ENCODE assay signal across 23 cellular contexts in the genomic region with DNA sequence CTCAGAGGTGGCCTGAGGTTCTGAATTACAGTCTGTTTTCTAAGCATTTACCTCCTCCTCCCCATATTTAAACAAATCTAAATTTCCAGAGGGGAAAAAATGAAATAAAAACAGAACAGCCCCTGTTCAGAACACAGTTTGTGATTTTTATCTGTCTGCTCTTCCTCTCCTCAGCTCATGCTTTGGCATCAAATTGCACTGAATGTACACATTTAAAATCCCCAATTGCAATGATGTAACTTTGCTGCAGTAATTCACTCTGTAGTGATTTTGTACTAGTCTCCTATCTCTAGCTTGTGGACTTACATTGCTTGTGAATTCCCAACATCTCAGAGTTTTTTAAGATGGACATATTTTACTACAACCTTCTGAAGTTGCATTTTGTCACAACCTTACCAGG.
DNase-seq lines count a peak whose midpoint lies in the region; ATAC-seq and TF ChIP-seq lines count a peak whose summit lies in the region.
"Had no signal": no experiment of that assay in that cellular context is flagged by ENCODE, and none has a peak within 500 bp of the region (broad histone marks: within the 10 kb centered on the region; RNA-seq: fewer than 3 reads in every experiment).

No MANE protein-coding gene starts in this region.

- no peaks in the 10 kb centered on the region for H3K79me1 ChIP-seq in IMR-90 (ENCODE audit: low read depth in 1 of 2, low read length in 2 of 2)

- no peak overlapping the region for H3K14ac ChIP-seq in IMR-90 (replicated peaks; ENCODE audit: low read depth, low read length)

- H2AFZ ChIP-seq in IMR-90 (replicated peaks; ENCODE audit: low read length, poor library complexity), result no peak overlapping the region

- H2BK120ac ChIP-seq in IMR-90 (ENCODE audit: low read depth, low read length), result no peak overlapping the region

- H4K5ac ChIP-seq in IMR-90 (ENCODE audit: low read depth, low read length), result no peak overlapping the region

- no peak for TF ChIP-seq POLR2A in IMR-90 (IDR thresholded peaks at IDR 0.05; ENCODE audit: low read depth, low read length)

- CTCF ChIA-PET in IMR-90 (lab: Yijun Ruan, JAX), result interaction anchor here (0.6 kb wide), 2 partner anchors 14 to 166 kb away, joined by 3 read pairs; no protein-coding TSS in a partner anchor
- CTCF ChIA-PET in activated CD4-positive, alpha-beta memory T cell treated with anti-CD3 and anti-CD28 coated beads for 36 hours (lab: Charles Lee), result no interaction called here

- no peak overlapping the region for H4K8ac ChIP-seq in IMR-90 (ENCODE audit: low read depth in 2 of 2, low read length in 2 of 2)

- TF ChIP-seq RAD21 in IMR-90 (IDR thresholded peaks at IDR 0.05; ENCODE audit: low read length), result no peak

- in situ Hi-C loops in IMR-90 (cut with MboI; ENCODE audit: low sequenced_read_pairs) (no loop called here), GM13977 (cut with MboI; ENCODE audit: low pct_unique_long_range_greater_than_20kb, low sequenced_read_pairs, unreplicated experiment) (no loop called here)

- no peak overlapping the region for H2BK15ac ChIP-seq in IMR-90 (ENCODE audit: low read depth, low read length)

- no peak overlapping the region for H3K4me3 ChIP-seq in IMR-90 (ENCODE audit: insufficient read depth, low read depth, low read length)
- no peak overlapping the region for H3K4me3 ChIP-seq in SJCRH30
- H3K4me3 ChIP-seq: SK-N-MC had no signal

- no peak overlapping the region for H2BK5ac ChIP-seq in IMR-90 (ENCODE audit: low read depth, low read length, poor library complexity, severe bottlenecking)

- H3K4ac ChIP-seq in IMR-90 (ENCODE audit: low read depth, low read length), result no peak overlapping the region

- H3K4me1 Mint-ChIP-seq in mesothelial cell of epicardium, result peaks cover 12% of the 10 kb centered on the region
- no peaks in the 10 kb centered on the region for H3K4me1 Mint-ChIP-seq in activated CD4-positive, alpha-beta memory T cell treated with anti-CD3 and anti-CD28 coated beads for 36 hours (ENCODE audit: low read depth)
- H3K4me1 Mint-ChIP-seq: B cell had no signal

- peak overlapping the region; percentile 9; the same call in 1 of the 2 replicates for H3K4me2 ChIP-seq in IMR-90 (ENCODE audit: low read depth, low read length)

- DNase-seq in IMR-90, result no peak
- peak in 1 of 2 experiments; percentile 33 for DNase-seq in SJCRH30
- no peak for DNase-seq in mesothelial cell of epicardium (ENCODE audit: low spot score in 2 of 2, unreplicated experiment in 2 of 2)
- no peak for DNase-seq in NCI-H1417 (lab: John Stamatoyannopoulos, UW)
- no peak for DNase-seq in activated CD4-positive, alpha-beta memory T cell treated with anti-CD3 and anti-CD28 coated beads for 36 hours
- DNase-seq in stimulated activated naive CD4-positive, alpha-beta T cell treated with Interleukin-2 at 50 U/mL for 16 hours (lab: John Stamatoyannopoulos, UW), result no peak
- no peak for DNase-seq in GM13977 (ENCODE audit: low spot score)
- DNase-seq: Caco-2; CD8-positive, alpha-beta T cell; GOT3; HCEC 1CT; Karpas-422; NCI-H1092; NCI-H1436; NCI-H187 treated with DMSO at 0.1 percent for 48 hours; NCI-H2227 treated with DMSO at 0.1 percent for 48 hours; NCI-H526 treated with DMSO at 0.1 percent for 48 hours; SHP77 had no signal

- H3K9me3 Mint-ChIP-seq in mesothelial cell of epicardium, result no peaks in the 10 kb centered on the region
- H3K9me3 Mint-ChIP-seq in activated CD4-positive, alpha-beta memory T cell treated with anti-CD3 and anti-CD28 coated beads for 36 hours, result peaks cover 8% of the 10 kb centered on the region

- H3K27ac Mint-ChIP-seq in mesothelial cell of epicardium, result peak overlapping the region; percentile 2
- H3K27ac Mint-ChIP-seq in activated CD4-positive, alpha-beta memory T cell treated with anti-CD3 and anti-CD28 coated beads for 36 hours, result no peak overlapping the region
- H3K27ac Mint-ChIP-seq: B cell; CD8-positive, alpha-beta T cell had no signal

- H3K23ac ChIP-seq in IMR-90 (ENCODE audit: low read depth, low read length), result no peak overlapping the region

- no peaks in the 10 kb centered on the region for H3K36me3 Mint-ChIP-seq in mesothelial cell of epicardium
- no peaks in the 10 kb centered on the region for H3K36me3 Mint-ChIP-seq in activated CD4-positive, alpha-beta memory T cell treated with anti-CD3 and anti-CD28 coated beads for 36 hours
- H3K36me3 Mint-ChIP-seq: CD8-positive, alpha-beta T cell had no signal

- H2AK5ac ChIP-seq in IMR-90 (ENCODE audit: low read depth, low read length), result no peak overlapping the region

- H3K27me3 ChIP-seq in IMR-90 (ENCODE audit: control insufficient read depth, insufficient read depth, low read length), result no peaks in the 10 kb centered on the region
- H3K27me3 ChIP-seq in SJCRH30, result no peaks in the 10 kb centered on the region

- BruUV-seq in IMR-90 (replicated peaks; lab: Mats Ljungman, UMichigan), result no TSS peak

- no peak overlapping the region for H3K18ac ChIP-seq in IMR-90 (ENCODE audit: low read depth, low read length)

- intact Hi-C loops in IMR-90 (cut with micrococcal nuclease), result loop anchor here (10.0 kb wide), 1 partner anchor 203 kb away; no protein-coding TSS in a partner anchor
- intact Hi-C loops in activated CD4-positive, alpha-beta memory T cell treated with anti-CD3 and anti-CD28 coated beads for 36 hours (cut with micrococcal nuclease), result no loop called here

- H3K27ac ChIP-seq in IMR-90 (ENCODE audit: insufficient read depth, low read length) (no peak overlapping the region), SJCRH30 (peak overlapping the region; percentile 22; the same call in 1 of the 2 replicates)
- H3K27ac ChIP-seq: C4-2B, RWPE1, SK-N-MC had no signal

- TF ChIP-seq CTCF in IMR-90 (conservative IDR thresholded peaks at IDR 0.05; ENCODE audit: low read depth, low read length), result no peak
- no peak for TF ChIP-seq CTCF in mesothelial cell of epicardium (IDR thresholded peaks at IDR 0.05; ENCODE audit: unreplicated experiment)
- TF ChIP-seq CTCF in GM13977 (IDR thresholded peaks at IDR 0.05; ENCODE audit: extremely low read depth, insufficient read depth, missing control alignments), result no peak

- no peaks in the 10 kb centered on the region for H4K20me1 ChIP-seq in IMR-90 (ENCODE audit: insufficient read depth, low read length)

- dilution Hi-C loops in IMR-90 (cut with HindIII; ENCODE audit: low sequenced_read_pairs, unreplicated experiment), result no loop called here

- ATAC-seq in IMR-90 (ENCODE audit: low read depth), result peak; percentile 52
- ATAC-seq: CD8-positive, alpha-beta T cell; Panc1 had no signal

- no peaks in the 10 kb centered on the region for H3K27me3 Mint-ChIP-seq in mesothelial cell of epicardium (ENCODE audit: low read depth)
- no peaks in the 10 kb centered on the region for H3K27me3 Mint-ChIP-seq in activated CD4-positive, alpha-beta memory T cell treated with anti-CD3 and anti-CD28 coated beads for 36 hours
- H3K27me3 Mint-ChIP-seq: B cell had no signal

- no peak overlapping the region for H4K91ac ChIP-seq in IMR-90 (ENCODE audit: insufficient read depth, low read depth, low read length)

- no peaks in the 10 kb centered on the region for H3K9me3 ChIP-seq in IMR-90 (ENCODE audit: control insufficient read depth, insufficient read depth, low read length)
- H3K9me3 ChIP-seq in SJCRH30 (replicated peaks), result no peaks in the 10 kb centered on the region
- H3K9me3 ChIP-seq: Caco-2 had no signal

- no peak overlapping the region for H3K9ac ChIP-seq in IMR-90 (ENCODE audit: low read depth, low read length)

- no peak overlapping the region for H2BK20ac ChIP-seq in IMR-90 (ENCODE audit: low read depth, low read length)

- POLR2A ChIA-PET in IMR-90 (lab: Charles Lee; ENCODE audit: unreplicated experiment), result no interaction called here
- POLR2A ChIA-PET in activated CD4-positive, alpha-beta memory T cell treated with anti-CD3 and anti-CD28 coated beads for 36 hours (lab: Charles Lee), result no interaction called here

- H3K4me1 ChIP-seq in IMR-90 (ENCODE audit: control insufficient read depth, insufficient read depth, low read length) (no peaks in the 10 kb centered on the region), SJCRH30 (no peaks in the 10 kb centered on the region; the same call in 1 of the 2 replicates)

- no peak overlapping the region for H2AK9ac ChIP-seq in IMR-90 (replicated peaks; ENCODE audit: low read depth, low read length, poor library complexity)

- H3K4me3 Mint-ChIP-seq in mesothelial cell of epicardium, result no peak overlapping the region
- H3K4me3 Mint-ChIP-seq in activated CD4-positive, alpha-beta memory T cell treated with anti-CD3 and anti-CD28 coated beads for 36 hours, result no peak overlapping the region
- H3K4me3 Mint-ChIP-seq: B cell; CD8-positive, alpha-beta T cell had no signal

- no peak overlapping the region for H3K56ac ChIP-seq in IMR-90 (ENCODE audit: extremely low read depth, insufficient read depth, low read length)

- H3K36me3 ChIP-seq in IMR-90 (ENCODE audit: control insufficient read depth, insufficient read depth, low read length) (no peaks in the 10 kb centered on the region), SJCRH30 (no peaks in the 10 kb centered on the region)

- no peaks in the 10 kb centered on the region for H3K9me1 ChIP-seq in IMR-90 (ENCODE audit: insufficient read depth, low read length)

TF ChIP-seq in IMR-90, 13 proteins besides CTCF, POLR2A, EP300 and RAD21 (continues in another document):
- TF ChIP-seq, protein P1, sequence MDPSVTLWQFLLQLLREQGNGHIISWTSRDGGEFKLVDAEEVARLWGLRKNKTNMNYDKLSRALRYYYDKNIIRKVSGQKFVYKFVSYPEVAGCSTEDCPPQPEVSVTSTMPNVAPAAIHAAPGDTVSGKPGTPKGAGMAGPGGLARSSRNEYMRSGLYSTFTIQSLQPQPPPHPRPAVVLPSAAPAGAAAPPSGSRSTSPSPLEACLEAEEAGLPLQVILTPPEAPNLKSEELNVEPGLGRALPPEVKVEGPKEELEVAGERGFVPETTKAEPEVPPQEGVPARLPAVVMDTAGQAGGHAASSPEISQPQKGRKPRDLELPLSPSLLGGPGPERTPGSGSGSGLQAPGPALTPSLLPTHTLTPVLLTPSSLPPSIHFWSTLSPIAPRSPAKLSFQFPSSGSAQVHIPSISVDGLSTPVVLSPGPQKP (IDR thresholded peaks at IDR 0.05; ENCODE audit: borderline replicate concordance, low read depth, low read length), result no peak
- TF ChIP-seq MXI1 (IDR thresholded peaks at IDR 0.05; ENCODE audit: borderline replicate concordance, low read depth, low read length) (no peak), RFX5 (IDR thresholded peaks at IDR 0.05; ENCODE audit: low read depth, low read length) (no peak), SMC3 (IDR thresholded peaks at IDR 0.05; ENCODE audit: low read depth, low read length) (no peak), NFE2L2 (IDR thresholded peaks at IDR 0.05; ENCODE audit: low read depth, low read length) (no peak), MAZ (IDR thresholded peaks at IDR 0.05; ENCODE audit: borderline replicate concordance, low read depth, low read length) (no peak), CEBPB (IDR thresholded peaks at IDR 0.05; ENCODE audit: low read depth, low read length) (no peak), CHD1 (IDR thresholded peaks at IDR 0.05; ENCODE audit: low read depth, low read length) (no peak), BHLHE40 (IDR thresholded peaks at IDR 0.05; ENCODE audit: low read depth, low read length) (no peak)
